13 cellular contexts compared by ENCODE assay signal in genomic region chr2:133252770-133253355, GRCh38.
DNase-seq lines count a peak whose midpoint lies in the region; ATAC-seq and TF ChIP-seq lines count a peak whose summit lies in the region.
"Had no signal": no experiment of that assay in that cellular context is flagged by ENCODE, and none has a peak within 500 bp of the region (broad histone marks: within the 10 kb centered on the region; RNA-seq: fewer than 3 reads in every experiment).

No MANE protein-coding gene starts in this region.

- H3K9ac ChIP-seq in smooth muscle cell (ENCODE audit: low read depth), result no peak overlapping the region
- H3K9ac ChIP-seq: BLaER1 treated with 17β-estradiol and CSF1 and Interleukin-3, amounts not matched to agents 10 nM and 100 nM had no signal

- H3K4me1 ChIP-seq in smooth muscle cell (ENCODE audit: low read depth), result peaks cover 6% of the 10 kb centered on the region

- 90% methylated on average over 5 of the region's 5 CpGs for WGBS in smooth muscle cell (ENCODE audit: low lambda C conversion rate)

- no peak overlapping the region for H3K27ac ChIP-seq in smooth muscle cell (ENCODE audit: low read depth)
- H3K27ac ChIP-seq: BLaER1 treated with 17β-estradiol and CSF1 and Interleukin-3, amounts not matched to agents 10 nM and 100 nM; HL-60 had no signal

- H3K36me3 ChIP-seq in smooth muscle cell (ENCODE audit: low read depth), result no peaks in the 10 kb centered on the region
- H3K36me3 ChIP-seq: BLaER1 treated with 17β-estradiol and CSF1 and Interleukin-3, amounts not matched to agents 10 nM and 100 nM had no signal

- no peaks in the 10 kb centered on the region for H4K20me1 ChIP-seq in smooth muscle cell (ENCODE audit: low read depth)
- H4K20me1 ChIP-seq: BLaER1 treated with 17β-estradiol and CSF1 and Interleukin-3, amounts not matched to agents 10 nM and 100 nM had no signal

- DNase-seq in RPMI7951 (ENCODE audit: low read depth), result peak; percentile 39
- peak; percentile 60 for DNase-seq in astrocyte of the hippocampus (ENCODE audit: low read depth, low spot score)
- peak; percentile 97 for DNase-seq in foreskin melanocyte
- no peak for DNase-seq in smooth muscle cell (lab: John Stamatoyannopoulos, UW; ENCODE audit: unreplicated experiment)
- no peak for DNase-seq in NCI-H187 (lab: John Stamatoyannopoulos, UW)
- no peak for DNase-seq in hepatic stellate cell (ENCODE audit: low spot score)
- DNase-seq: CD8-positive, alpha-beta T cell; COR-L47; HCEC 1CT had no signal

- TF ChIP-seq CTCF in smooth muscle cell (IDR thresholded peaks at IDR 0.05; ENCODE audit: borderline replicate concordance, insufficient read depth, poor library complexity, severe bottlenecking), result no peak

- ATAC-seq in GM19395 (IDR thresholded peaks at IDR 0.05; ENCODE audit: unreplicated experiment), result no peak
- ATAC-seq: CD8-positive, alpha-beta T cell; GM23338 had no signal

- H3K79me2 ChIP-seq in smooth muscle cell (ENCODE audit: low read depth), result no peaks in the 10 kb centered on the region

- no peak overlapping the region for H3K4me3 ChIP-seq in smooth muscle cell
- H3K4me3 ChIP-seq: BLaER1 treated with 17β-estradiol and CSF1 and Interleukin-3, amounts not matched to agents 10 nM and 100 nM; GM23338 had no signal

- no peaks in the 10 kb centered on the region for H3K9me3 ChIP-seq in smooth muscle cell (replicated peaks; ENCODE audit: low read depth)

- no peak overlapping the region for H2AFZ ChIP-seq in smooth muscle cell (ENCODE audit: low read depth)
- H2AFZ ChIP-seq: GM23338 had no signal

- peak overlapping the region; percentile 40 for H3K4me2 ChIP-seq in smooth muscle cell
- H3K4me2 ChIP-seq: BLaER1 treated with 17β-estradiol and CSF1 and Interleukin-3, amounts not matched to agents 10 nM and 100 nM; GM23338 had no signal

- H3F3A ChIP-seq in smooth muscle cell (ENCODE audit: low read depth), result no peaks in the 10 kb centered on the region

- H3K27me3 ChIP-seq in smooth muscle cell (ENCODE audit: low read depth), result no peaks in the 10 kb centered on the region
- H3K27me3 ChIP-seq: BLaER1 treated with 17β-estradiol and CSF1 and Interleukin-3, amounts not matched to agents 10 nM and 100 nM had no signal

Comparison
In these comparisons a context has a peak if more than half of its experiments do, and no peak if none do; other contexts are left out.
1. DNase-seq: peak in RPMI7951 (single experiment), astrocyte of the hippocampus (single experiment) and foreskin melanocyte (single experiment); none in smooth muscle cell (single experiment), NCI-H187 (0 of 2) and hepatic stellate cell (single experiment).